In genomic region chr11:7227724-7228123, GRCh38 we compare ENCODE assay signal across 20 cellular contexts. TPM values are rescaled to one million over a fixed set of nuclear protein-coding genes. Genes with fewer than 3 reads are reported as not detected.
DNase-seq lines count a peak whose midpoint lies in the region; ATAC-seq, FAIRE-seq and TF ChIP-seq lines count a peak whose summit lies in the region.
"Had no signal": no experiment of that assay in that cellular context is flagged by ENCODE, and none has a peak within 500 bp of the region (broad histone marks: within the 10 kb centered on the region; RNA-seq: fewer than 3 reads in every experiment).

No MANE protein-coding gene starts in this region.

- TF ChIP-seq EP300 in HepG2 (IDR thresholded peaks at IDR 0.05; ENCODE audit: low read depth in 2 of 2, low read length in 2 of 2) (no peak), HepG2 (CRISPR knock-in tag; IDR thresholded peaks at IDR 0.05; ENCODE audit: borderline replicate concordance) (no peak), H1 (IDR thresholded peaks at IDR 0.05; ENCODE audit: borderline replicate concordance in 1 of 2, low read depth in 2 of 2, low read length in 2 of 2) (no peak)

- H4K8ac ChIP-seq in H1 (ENCODE audit: extremely low read depth, insufficient read depth, low read length): no peak overlapping the region
- no peak overlapping the region for H4K8ac ChIP-seq in neuronal stem cell (ENCODE audit: low read depth, low read length)

- TF ChIP-seq CTCF in HepG2 (CRISPR knock-in tag; IDR thresholded peaks at IDR 0.05) (no peak), right lobe of liver (IDR thresholded peaks at IDR 0.05) (no peak), H1 (IDR thresholded peaks at IDR 0.05; ENCODE audit: control extremely low read depth in 1 of 3, insufficient read depth in 1 of 3, low read depth in 1 of 3, low read length in 3 of 3) (no peak)

- H2BK15ac ChIP-seq in H1 (ENCODE audit: low read length) (no peak overlapping the region), neuronal stem cell (ENCODE audit: low read length) (no peak overlapping the region)

- no TSS peak for BruUV-seq in HepG2 (replicated peaks; lab: Mats Ljungman, UMichigan)

- H3K4me2 ChIP-seq in HepG2 (ENCODE audit: low read depth, low read length) (no peak overlapping the region), H1 (ENCODE audit: insufficient read depth in 1 of 2, low read depth in 2 of 2, low read length in 2 of 2) (no peak overlapping the region), neuronal stem cell (ENCODE audit: insufficient read depth, low read length, poor library complexity, severe bottlenecking) (no peak overlapping the region)

- no peaks in the 10 kb centered on the region; the same call in 1 of the 2 replicates for H3K23me2 ChIP-seq in H1 (ENCODE audit: low read depth, low read length)

- H2BK12ac ChIP-seq in H1 (ENCODE audit: low read depth, low read length) (no peak overlapping the region), neuronal stem cell (ENCODE audit: low read length) (no peak overlapping the region)

- H2BK120ac ChIP-seq in H1 (replicated peaks; ENCODE audit: low read depth, low read length): no peak overlapping the region
- H2BK120ac ChIP-seq in neuronal stem cell (ENCODE audit: low read depth, low read length): no peak overlapping the region

- H3K27me3 ChIP-seq in HepG2 (ENCODE audit: control insufficient read depth in 1 of 2, insufficient read depth in 2 of 2, low read length in 2 of 2) (peaks cover 0 to under 1% of the 10 kb centered on the region in 2 experiments; a peak in 1 of 5 replicates), right lobe of liver (no peaks in the 10 kb centered on the region), H1 (replicated peaks in 1 of 4; ENCODE audit: control insufficient read depth in 3 of 4, extremely low read depth in 1 of 4, insufficient read depth in 3 of 4, low read length in 3 of 4) (no peaks in the 10 kb centered on the region), neuronal stem cell (ENCODE audit: control insufficient read depth in 3 of 3, insufficient read depth in 3 of 3, low read depth in 1 of 3, low read length in 3 of 3) (no peaks in the 10 kb centered on the region)

- no peak overlapping the region for H2BK5ac ChIP-seq in H1 (ENCODE audit: low read depth, low read length)
- H2BK5ac ChIP-seq in neuronal stem cell (ENCODE audit: low read length): no peak overlapping the region

- POLR2A ChIA-PET in HepG2 (lab: Yijun Ruan, JAX) (no interaction called here), H1 (lab: Charles Lee; ENCODE audit: partially characterized antibody) (no interaction called here)

- H3K27ac ChIP-seq in HepG2 (ENCODE audit: extremely low read length, insufficient read depth, low read length) (no peak overlapping the region), right lobe of liver (no peak overlapping the region), H1 (ENCODE audit: low read depth, low read length) (no peak overlapping the region), neuronal stem cell (replicated peaks; ENCODE audit: low read length) (peak overlapping the region; percentile 38)

- no peak overlapping the region for H4K91ac ChIP-seq in H1 (replicated peaks; ENCODE audit: insufficient read length, low read length)
- H4K91ac ChIP-seq in neuronal stem cell (ENCODE audit: low read depth, low read length, poor library complexity): no peak overlapping the region

- H3K4me3 ChIP-seq in HepG2 (replicated peaks in 1 of 3; ENCODE audit: insufficient read depth in 1 of 3, low read depth in 2 of 3, low read length in 3 of 3): no peak overlapping the region
- no peak overlapping the region for H3K4me3 ChIP-seq in right lobe of liver
- H3K4me3 ChIP-seq in H1 (ENCODE audit: extremely low read depth in 1 of 4, insufficient read depth in 2 of 4, low read depth in 3 of 4, low read length in 4 of 4): no peak overlapping the region
- H3K4me3 ChIP-seq in neuronal stem cell (ENCODE audit: low read length in 2 of 2): no peak overlapping the region

- CTCF ChIA-PET in HepG2 (lab: Yijun Ruan, JAX; ENCODE audit: low intra/inter-chr PET ratio, low total read pairs) (no interaction called here), H1 (lab: Charles Lee; ENCODE audit: partially characterized antibody) (interaction anchor here (0.8 to 1.7 kb wide), 5 partner anchors 11 to 215 kb away, joined by 3 to 6 read pairs (median 4); no protein-coding TSS in a partner anchor)

- TF ChIP-seq POLR2A in HepG2 (IDR thresholded peaks at IDR 0.05; ENCODE audit: insufficient read depth in 1 of 2, low read depth in 2 of 2, low read length in 2 of 2) (no peak), right lobe of liver (IDR thresholded peaks at IDR 0.05) (no peak), H1 (IDR thresholded peaks at IDR 0.05; ENCODE audit: control extremely low read depth in 1 of 2, low read depth in 2 of 2, low read length in 2 of 2) (no peak)

- intact Hi-C loops in HepG2 (cut with micrococcal nuclease; ENCODE audit: unreplicated experiment): no loop called here
- intact Hi-C loops in right lobe of liver (cut with DNase I): no loop called here

- H3K4ac ChIP-seq in H1 (replicated peaks; ENCODE audit: insufficient read length, low read depth, low read length) (no peak overlapping the region), neuronal stem cell (ENCODE audit: low read length) (no peak overlapping the region)

- H3K23ac ChIP-seq in H1 (ENCODE audit: insufficient read length): no peak overlapping the region
- H3K23ac ChIP-seq in neuronal stem cell (ENCODE audit: low read depth, low read length, poor library complexity): no peak overlapping the region

- H3K36me3 ChIP-seq in HepG2 (replicated peaks in 1 of 2; ENCODE audit: control insufficient read depth in 1 of 2, insufficient read depth in 2 of 2, low read length in 2 of 2) (no peaks in the 10 kb centered on the region), right lobe of liver (no peaks in the 10 kb centered on the region), H1 (ENCODE audit: control insufficient read depth in 2 of 4, insufficient read depth in 4 of 4, low read length in 3 of 4) (no peaks in the 10 kb centered on the region), neuronal stem cell (replicated peaks in 1 of 2; ENCODE audit: control insufficient read depth in 2 of 2, insufficient read depth in 2 of 2, low read length in 2 of 2) (no peaks in the 10 kb centered on the region)

- H3K9ac ChIP-seq in HepG2 (ENCODE audit: insufficient read depth, low read depth, low read length) (no peak overlapping the region), H1 (replicated peaks in 1 of 4; ENCODE audit: extremely low read depth in 1 of 4, low read depth in 3 of 4, low read length in 3 of 4) (no peak overlapping the region), neuronal stem cell (ENCODE audit: low read depth, low read length, poor library complexity) (no peak overlapping the region)

- H3K18ac ChIP-seq in H1 (ENCODE audit: extremely low read depth, low read length): no peak overlapping the region
- H3K18ac ChIP-seq in neuronal stem cell (ENCODE audit: low read length): no peak overlapping the region

- H2AK5ac ChIP-seq in H1 (ENCODE audit: low read depth, low read length) (no peak overlapping the region), neuronal stem cell (ENCODE audit: low read depth, low read length) (no peak overlapping the region)

- no peak for DNase-seq in HepG2 (ENCODE audit: low spot score)
- DNase-seq in right lobe of liver: no peak
- no peak for DNase-seq in H1 (ENCODE audit: low read depth in 1 of 2, low spot score in 2 of 2)
- DNase-seq in neuronal stem cell (ENCODE audit: low spot score): no peak
- no peak for DNase-seq in NCI-H146 (lab: John Stamatoyannopoulos, UW)
- DNase-seq: 8988T; C1 segment of cervical spinal cord; Calu3; CD4-positive, alpha-beta memory T cell; COR-L47; DMS53; DMS79 treated with DMSO at 0.1 percent for 48 hours; GF-D8; GOT3; H7; HCEC 1CT had no signal

- no peak overlapping the region for H3K14ac ChIP-seq in H1 (ENCODE audit: insufficient read length)
- H3K14ac ChIP-seq in neuronal stem cell (ENCODE audit: low read length): no peak overlapping the region

- H3K4me1 ChIP-seq in HepG2 (ENCODE audit: insufficient read depth, low read length) (no peaks in the 10 kb centered on the region), right lobe of liver (no peaks in the 10 kb centered on the region), H1 (replicated peaks in 1 of 4; ENCODE audit: control insufficient read depth in 3 of 4, insufficient read depth in 4 of 4, low read length in 3 of 4) (no peaks in the 10 kb centered on the region), neuronal stem cell (ENCODE audit: control insufficient read depth in 2 of 2, insufficient read depth in 1 of 2, low read depth in 1 of 2, low read length in 2 of 2) (no peaks in the 10 kb centered on the region)

- no peak overlapping the region for H2BK20ac ChIP-seq in H1 (ENCODE audit: low read length)

- no peak overlapping the region for H3K56ac ChIP-seq in H1 (replicated peaks; ENCODE audit: insufficient read length, low read depth, low read length)

- no peak overlapping the region for H4K5ac ChIP-seq in H1 (ENCODE audit: insufficient read length, low read depth, low read length)

- H3K79me1 ChIP-seq in H1 (ENCODE audit: low read depth, low read length): no peaks in the 10 kb centered on the region
- H3K79me1 ChIP-seq in neuronal stem cell (ENCODE audit: low read depth, low read length): no peaks in the 10 kb centered on the region

- H3K79me2 ChIP-seq in HepG2 (ENCODE audit: insufficient read depth, low read length): no peaks in the 10 kb centered on the region
- no peaks in the 10 kb centered on the region for H3K79me2 ChIP-seq in H1 (ENCODE audit: control insufficient read depth in 1 of 2, insufficient read depth in 2 of 2, low read length in 2 of 2)

- H2AFZ ChIP-seq in HepG2 (ENCODE audit: low read length) (no peak overlapping the region), H1 (ENCODE audit: low read length) (no peak overlapping the region), neuronal stem cell (ENCODE audit: low read length) (no peak overlapping the region)

- in situ Hi-C loops in HepG2 (cut with HindIII; ENCODE audit: extremely low pct_ligation_motif_present, low pct_unique_long_range_greater_than_20kb): no loop called here

- TF ChIP-seq RAD21 in HepG2 (CRISPR knock-in tag; IDR thresholded peaks at IDR 0.05) (no peak), H1 (IDR thresholded peaks at IDR 0.05 in 1 of 2, conservative IDR thresholded peaks at IDR 0.05 in 1 of 2; ENCODE audit: low read depth in 2 of 2, low read length in 2 of 2) (no peak)

- WGBS in HepG2 (ENCODE audit: low lambda C conversion rate): 0% methylated on average over 1 of the region's 1 CpG
- WGBS in right lobe of liver (ENCODE audit: insufficient coverage, low coverage, low lambda C conversion rate, missing lambda C conversion rate): 44% methylated on average over 1 of the region's 1 CpG
- 88% methylated on average over 1 of the region's 1 CpG; no CpG with 5 or more reads in 1 of the 2 experiments for WGBS in H1 (ENCODE audit: extremely low coverage in 1 of 2, insufficient coverage in 1 of 2, insufficient read length in 1 of 2, insufficient replicate concordance in 2 of 2, low coverage in 1 of 2, low lambda C conversion rate in 2 of 2, missing lambda C conversion rate in 1 of 2), 2 experiments
- no CpG with 5 or more reads among the region's 1 CpG for WGBS in neuronal stem cell (ENCODE audit: extremely low coverage in 2 of 2, insufficient read length in 2 of 2, insufficient replicate concordance in 1 of 2), 2 donors

- H3K9me3 ChIP-seq in HepG2 (ENCODE audit: low read length) (no peaks in the 10 kb centered on the region), right lobe of liver (no peaks in the 10 kb centered on the region), H1 (ENCODE audit: insufficient read depth in 2 of 2, low read depth in 1 of 2, low read length in 1 of 2) (peaks cover 0 to 2% of the 10 kb centered on the region in 2 experiments; a peak in 1 of 4 replicates), neuronal stem cell (replicated peaks in 1 of 2; ENCODE audit: control insufficient read depth in 2 of 2, insufficient read depth in 1 of 2, low read depth in 1 of 2, low read length in 2 of 2) (peaks cover 0 to 3% of the 10 kb centered on the region in 2 donors)

- ATAC-seq in HepG2: no peak
- ATAC-seq in right lobe of liver: no peak
- ATAC-seq in HG03565 (IDR thresholded peaks at IDR 0.05; ENCODE audit: unreplicated experiment): no peak

- FAIRE-seq in HepG2 (lab: Jason Lieb, UNC): no peak
- FAIRE-seq in H1 (lab: Jason Lieb, UNC): no peak
- FAIRE-seq: GM12892 had no signal

- H4K20me1 ChIP-seq in HepG2 (ENCODE audit: insufficient read depth, low read length): no peaks in the 10 kb centered on the region
- H4K20me1 ChIP-seq in H1 (replicated peaks in 1 of 2; ENCODE audit: control insufficient read depth in 1 of 2, insufficient read depth in 2 of 2, low read length in 2 of 2): no peaks in the 10 kb centered on the region

RNA-seq across cellular contexts. Expression of gene SYT9, which starts 24.0 kb away (rescaled TPM):
- not detected in 2 replicates for total RNA-seq in HepG2 (2016; rRNA removed; fragmentation: Illumina TruSeq; extraction: Trizol)
- total RNA-seq in HepG2 (2016; cell fraction: cytosol; rRNA removed; fragmentation: Illumina TruSeq; extraction: Trizol; ENCODE audit: low read depth): not detected in 2 replicates
- not detected in 2 replicates for total RNA-seq in HepG2 (2016; cell fraction: insoluble cytoplasmic fraction; rRNA removed; fragmentation: Illumina TruSeq; extraction: Trizol)
- total RNA-seq in HepG2 (2016; cell fraction: membrane; rRNA removed; fragmentation: Illumina TruSeq; extraction: Trizol): not detected in 2 replicates
- not detected in 2 replicates for total RNA-seq in HepG2 (2016; cell fraction: nucleus; rRNA removed; fragmentation: Illumina TruSeq; extraction: Trizol)
- not detected in 2 replicates for polyA plus RNA-seq in HepG2 (2011; rRNA removed)
- polyA plus RNA-seq in HepG2 (2011; cell fraction: cytosol; rRNA removed): not detected in 2 replicates
- not detected in 2 replicates for polyA plus RNA-seq in HepG2 (2011; cell fraction: nucleus; rRNA removed)
- not detected in 2 replicates for polyA plus RNA-seq in HepG2 (2012)
- polyA plus RNA-seq in HepG2 (2016; cell fraction: cytosol; fragmentation: Illumina TruSeq; extraction: Trizol; ENCODE audit: low read depth): not detected in 2 replicates
- polyA plus RNA-seq in HepG2 (2016; cell fraction: insoluble cytoplasmic fraction; fragmentation: Illumina TruSeq; extraction: Trizol; ENCODE audit: low read depth): not detected in 2 replicates
- not detected in 2 replicates for polyA plus RNA-seq in HepG2 (2016; cell fraction: membrane; fragmentation: Illumina TruSeq; extraction: Trizol; ENCODE audit: low read depth)
- not detected in 2 replicates for polyA plus RNA-seq in HepG2 (2016; cell fraction: nucleus; fragmentation: Illumina TruSeq; extraction: Trizol; ENCODE audit: insufficient read depth, low read depth)
- not detected in 2 replicates for polyA minus RNA-seq in HepG2 (2011; rRNA and poly(A)+ RNA removed; ENCODE audit: low replicate concordance)
- not detected in 2 replicates for polyA minus RNA-seq in HepG2 (2011; cell fraction: cytosol; rRNA and poly(A)+ RNA removed)
- not detected in 2 replicates for polyA minus RNA-seq in HepG2 (2011; cell fraction: nucleus; rRNA and poly(A)+ RNA removed)
- total RNA-seq in right lobe of liver: 10 to 100 TPM in 2 of 6 experiments, 1 to 10 TPM in 4; 3.0 to 12.6 (median 4.5) TPM
- 2.4 and 2.9 TPM in 2 replicates for total RNA-seq in H1 (2021; fragmentation: NEBNext Ultra II Directional; extraction: Animal tissue kit (Norgen Biotek cat#: 25700))
- 1.3 and 1.5 TPM in 2 replicates for polyA plus RNA-seq in H1 (2011; rRNA removed)
- polyA plus RNA-seq in H1 (2011; cell fraction: cytosol; rRNA removed): 1.4 TPM
- 1.6 TPM for polyA plus RNA-seq in H1 (2011; cell fraction: nucleus; rRNA removed)
- 0.88 to 1.4 TPM (median 1.3 TPM) in 4 replicates for polyA plus RNA-seq in H1 (2012, experiment 1 of 2)
- 0.42 TPM for polyA plus RNA-seq in H1 (2012, experiment 2 of 2)
- polyA plus RNA-seq in H1 (2013, experiment 1 of 2): 0.97 TPM
- polyA plus RNA-seq in H1 (2013, experiment 2 of 2): 1.3 TPM
- 4.8 and 5.6 TPM in 2 replicates for polyA minus RNA-seq in H1 (2011; rRNA and poly(A)+ RNA removed)
- 2.7 TPM for polyA minus RNA-seq in H1 (2011; cell fraction: cytosol; rRNA and poly(A)+ RNA removed)
- polyA minus RNA-seq in H1 (2011; cell fraction: nucleus; rRNA and poly(A)+ RNA removed): 3.8 TPM
- polyA plus RNA-seq in neuronal stem cell (2013, experiment 1 of 2): 4.5 TPM
- polyA plus RNA-seq in neuronal stem cell (2013, experiment 2 of 2): 4.4 TPM
- total RNA-seq: A673; Calu3; CD4-positive, alpha-beta memory T cell had no signal
- polyA plus RNA-seq: BJ; CD4-positive, alpha-beta memory T cell had no signal

Comparison
In these comparisons a context has a peak if more than half of its experiments do, and no peak if none do; other contexts are left out.
1. Of the 41 proteins assayed by ChIP-seq in both HepG2 and H1: peak only in HepG2: none; only in H1: none; in both: MAFK; in neither: 40.